23 cellular contexts compared by ENCODE assay signal in genomic region chr14:72462041-72462440, GRCh38.
"Had no signal": no experiment of that assay in that cellular context is flagged by ENCODE, and none has a peak within 500 bp of the region (broad histone marks: within the 10 kb centered on the region; RNA-seq: fewer than 3 reads in every experiment).

No MANE protein-coding gene starts in this region.

- H3K9ac ChIP-seq: KMS-11 had no signal

- H3K4me3 ChIP-seq: K562, SJCRH30 had no signal

- H3K4me1 ChIP-seq: SJCRH30 had no signal

- H3K4me2 ChIP-seq: KMS-11 had no signal

- H3K27me3 ChIP-seq: SJCRH30 had no signal

- ATAC-seq: K562, Panc1, PC-3, Right ventricle myocardium inferior, SK-N-SH treated with all-trans-retinoic acid at 6 μM for 48 hours had no signal

- H3K4me3 Mint-ChIP-seq: IgD-negative memory B cell had no signal

- H3K36me3 ChIP-seq: SJCRH30 had no signal

- H3K27ac ChIP-seq: KMS-11, SJCRH30 had no signal

- H3K4me1 Mint-ChIP-seq: IgD-negative memory B cell had no signal

- H3K27ac Mint-ChIP-seq: IgD-negative memory B cell had no signal

- DNase-seq: Kasumi-1, MM.1S, NCI-H1092 treated with DMSO at 0.1 percent for 48 hours, NCI-H1436, NCI-H187, NCI-H2029, NCI-H2081 treated with DMSO at 0.1 percent for 48 hours, NCI-H2171, NCI-H226, NCI-H446, NCI-H510A, NCI-H524 treated with DMSO at 0.1 percent for 48 hours, NCI-H69, NCI-H774, PC-3, SHP77 treated with DMSO at 0.1 percent for 48 hours, SJCRH30 had no signal
